29 cellular contexts compared by ENCODE assay signal in genomic region chr1:216682694-216683243, GRCh38. TPM values are rescaled to one million over a fixed set of nuclear protein-coding genes. Genes with fewer than 3 reads are reported as not detected.
A peak's percentile ranks its signal among the peaks of the same experiment; 100 is the strongest.
DNase-seq lines count a peak whose midpoint lies in the region; ATAC-seq and TF ChIP-seq lines count a peak whose summit lies in the region.
"Had no signal": no experiment of that assay in that cellular context is flagged by ENCODE, and none has a peak within 500 bp of the region (broad histone marks: within the 10 kb centered on the region; RNA-seq: fewer than 3 reads in every experiment).

No MANE protein-coding gene starts in this region.

- peak; percentile 19 for TF ChIP-seq CTCF in neural cell (IDR thresholded peaks at IDR 0.05; ENCODE audit: poor library complexity, severe bottlenecking)
- TF ChIP-seq CTCF in ascending aorta (IDR thresholded peaks at IDR 0.05): no peak

- H3K4me2 ChIP-seq in neural cell (ENCODE audit: low read length): no peak overlapping the region
- H3K4me2 ChIP-seq: A549 had no signal

- intact Hi-C loops in Right ventricle myocardium superior (cut with DNase I): no loop called here
- intact Hi-C loops in cardiac septum (cut with DNase I): no loop called here
- intact Hi-C loops in ascending aorta (cut with DNase I): no loop called here

- H3K36me3 ChIP-seq in neural cell (ENCODE audit: insufficient read depth, low read length) (no peaks in the 10 kb centered on the region), ascending aorta (no peaks in the 10 kb centered on the region)
- H3K36me3 ChIP-seq: adrenal gland, brain microvascular endothelial cell, gastrocnemius medialis, MG63, ovary, tibial nerve had no signal

- H3K4me1 ChIP-seq in ascending aorta: no peaks in the 10 kb centered on the region
- H3K4me1 ChIP-seq: A549, tibial nerve had no signal

- no peaks in the 10 kb centered on the region for H4K20me1 ChIP-seq in neural cell (ENCODE audit: insufficient read depth)

- H2AFZ ChIP-seq in neural cell (ENCODE audit: low read depth, low read length): no peak overlapping the region

- TF ChIP-seq RAD21 in neural cell (conservative IDR thresholded peaks at IDR 0.05): peak; percentile 38

- no peak overlapping the region for H3K27ac ChIP-seq in neural cell (ENCODE audit: low read length)
- no peak overlapping the region for H3K27ac ChIP-seq in ascending aorta
- H3K27ac ChIP-seq: A549, adrenal gland, brain microvascular endothelial cell, gastrocnemius medialis, ovary, tibial nerve, WERI-Rb-1 had no signal

- H3K9ac ChIP-seq in neural cell (ENCODE audit: low read length): no peak overlapping the region

- ATAC-seq in Right ventricle myocardium superior (ENCODE audit: poor library complexity): peak; percentile 15
- ATAC-seq: A549; activated CD8-positive, alpha-beta T cell treated with anti-CD3 and anti-CD28 coated beads, Interleukin-2, amount 10 ng/mL, durations not matched to agents 7 days and 5 days; activated T-helper 17 cell treated with anti-CD3 and anti-CD28 coated beads, Interleukin-2, amount 50 U/mL, for 72 hours; gastrocnemius medialis; stimulated activated effector memory CD8-positive, alpha-beta T cell treated with anti-CD3 and anti-CD28 coated beads, Interleukin-12 subunit alpha, Interleukin-12 subunit beta, amount 100 ng/mL, for 72 hours had no signal

- H3K9me2 ChIP-seq in neural cell (ENCODE audit: insufficient read depth, low read length): no peaks in the 10 kb centered on the region

- peak; percentile 99 for TF ChIP-seq EP300 in neural cell (conservative IDR thresholded peaks at IDR 0.05; ENCODE audit: poor library complexity, severe bottlenecking)

- H3K9me3 ChIP-seq in neural cell (ENCODE audit: low read length) (no peaks in the 10 kb centered on the region), ascending aorta (no peaks in the 10 kb centered on the region)
- H3K9me3 ChIP-seq: A549, adrenal gland, gastrocnemius medialis, MG63, ovary, tibial nerve had no signal

- H3K4me3 ChIP-seq in neural cell (ENCODE audit: low read length) (no peak overlapping the region), ascending aorta (no peak overlapping the region)
- H3K4me3 ChIP-seq: A549, adrenal gland, gastrocnemius medialis, MG63, ovary, tibial nerve had no signal

- DNase-seq in Right ventricle myocardium superior (no peak), cardiac septum (ENCODE audit: low spot score) (no peak), NCI-H2081 treated with DMSO at 0.1 percent for 48 hours (lab: John Stamatoyannopoulos, UW) (peak; percentile 58), NCI-H524 treated with DMSO at 0.1 percent for 48 hours (lab: John Stamatoyannopoulos, UW) (peak; percentile 34), NCI-H146 treated with DMSO at 0.1 percent for 48 hours (lab: John Stamatoyannopoulos, UW; ENCODE audit: unreplicated experiment) (no peak), T-helper 2 cell (no peak), ascending aorta (ENCODE audit: low spot score in 2 of 2) (no peak)
- DNase-seq: activated CD4-positive, alpha-beta T cell treated with anti-CD3 and anti-CD28 coated beads for 4 hours; activated CD8-positive, alpha-beta T cell treated with anti-CD3 and anti-CD28 coated beads, Interleukin-2, amount 10 ng/mL, durations not matched to agents 7 days and 5 days; activated naive CD4-positive, alpha-beta T cell treated with anti-CD3 and anti-CD28 coated beads, Interleukin-2, amount 10 ng/mL, durations not matched to agents 7 days and 5 days; adrenal gland; brain microvascular endothelial cell; gastrocnemius medialis; hypothalamus; immature natural killer cell; KG1; left cardiac atrium; MG63; NCI-H187 treated with DMSO at 0.1 percent for 48 hours; NCI-H510A; ovary; SW 1271; WERI-Rb-1 had no signal

- H3F3A ChIP-seq in neural cell (ENCODE audit: insufficient read depth, low read length, poor library complexity, severe bottlenecking): peaks cover 5% of the 10 kb centered on the region

- H3K79me2 ChIP-seq in neural cell (replicated peaks; ENCODE audit: insufficient read depth, low read length): no peaks in the 10 kb centered on the region

- H3K27me3 ChIP-seq in neural cell (ENCODE audit: insufficient read depth, low read depth, low read length) (peaks cover 91% of the 10 kb centered on the region), ascending aorta (no peaks in the 10 kb centered on the region)
- H3K27me3 ChIP-seq: adrenal gland, brain microvascular endothelial cell, gastrocnemius medialis, MG63, ovary, tibial nerve had no signal

TF ChIP-seq in neural cell, 6 proteins besides CTCF, POLR2A, EP300 and RAD21:
- no peak for TF ChIP-seq EZH2 (IDR thresholded peaks at IDR 0.05; ENCODE audit: borderline replicate concordance, insufficient read depth, low read length, poor library complexity, severe bottlenecking)
- peak; percentile 50 for TF ChIP-seq SMC3 (conservative IDR thresholded peaks at IDR 0.05; ENCODE audit: poor library complexity)
- peak; percentile 100 for TF ChIP-seq POLR2AphosphoS5 (IDR thresholded peaks at IDR 0.05)
- no peak for TF ChIP-seq TAF1 (IDR thresholded peaks at IDR 0.05; ENCODE audit: low read depth)
- TF ChIP-seq, protein P1, sequence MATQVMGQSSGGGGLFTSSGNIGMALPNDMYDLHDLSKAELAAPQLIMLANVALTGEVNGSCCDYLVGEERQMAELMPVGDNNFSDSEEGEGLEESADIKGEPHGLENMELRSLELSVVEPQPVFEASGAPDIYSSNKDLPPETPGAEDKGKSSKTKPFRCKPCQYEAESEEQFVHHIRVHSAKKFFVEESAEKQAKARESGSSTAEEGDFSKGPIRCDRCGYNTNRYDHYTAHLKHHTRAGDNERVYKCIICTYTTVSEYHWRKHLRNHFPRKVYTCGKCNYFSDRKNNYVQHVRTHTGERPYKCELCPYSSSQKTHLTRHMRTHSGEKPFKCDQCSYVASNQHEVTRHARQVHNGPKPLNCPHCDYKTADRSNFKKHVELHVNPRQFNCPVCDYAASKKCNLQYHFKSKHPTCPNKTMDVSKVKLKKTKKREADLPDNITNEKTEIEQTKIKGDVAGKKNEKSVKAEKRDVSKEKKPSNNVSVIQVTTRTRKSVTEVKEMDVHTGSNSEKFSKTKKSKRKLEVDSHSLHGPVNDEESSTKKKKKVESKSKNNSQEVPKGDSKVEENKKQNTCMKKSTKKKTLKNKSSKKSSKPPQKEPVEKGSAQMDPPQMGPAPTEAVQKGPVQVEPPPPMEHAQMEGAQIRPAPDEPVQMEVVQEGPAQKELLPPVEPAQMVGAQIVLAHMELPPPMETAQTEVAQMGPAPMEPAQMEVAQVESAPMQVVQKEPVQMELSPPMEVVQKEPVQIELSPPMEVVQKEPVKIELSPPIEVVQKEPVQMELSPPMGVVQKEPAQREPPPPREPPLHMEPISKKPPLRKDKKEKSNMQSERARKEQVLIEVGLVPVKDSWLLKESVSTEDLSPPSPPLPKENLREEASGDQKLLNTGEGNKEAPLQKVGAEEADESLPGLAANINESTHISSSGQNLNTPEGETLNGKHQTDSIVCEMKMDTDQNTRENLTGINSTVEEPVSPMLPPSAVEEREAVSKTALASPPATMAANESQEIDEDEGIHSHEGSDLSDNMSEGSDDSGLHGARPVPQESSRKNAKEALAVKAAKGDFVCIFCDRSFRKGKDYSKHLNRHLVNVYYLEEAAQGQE (IDR thresholded peaks at IDR 0.05; ENCODE audit: borderline replicate concordance): peak; percentile 89
- peak; percentile 61 for TF ChIP-seq MXI1 (conservative IDR thresholded peaks at IDR 0.05; ENCODE audit: poor library complexity, severe bottlenecking)
TF ChIP-seq in neural cell: peak in this region for 4.

RNA-seq across cellular contexts. Expression of gene ESRRG, which starts 40.5 kb away (rescaled TPM):
- total RNA-seq in Right ventricle myocardium superior (45.5 TPM), cardiac septum (32.3 TPM), ascending aorta (not detected)
- 3.7 and 4.9 TPM in 2 replicates for polyA plus RNA-seq in neural cell
- polyA minus RNA-seq in neural cell: 16.1 and 30.1 TPM in 2 replicates
- total RNA-seq: activated CD8-positive, alpha-beta T cell treated with anti-CD3 and anti-CD28 coated beads, Interleukin-2, amount 10 ng/mL, durations not matched to agents 7 days and 5 days; activated T-helper 17 cell treated with anti-CD3 and anti-CD28 coated beads, Interleukin-2, amount 50 U/mL, for 72 hours; chondrocyte had no signal
- polyA plus RNA-seq: immature natural killer cell had no signal

Comparison
In these comparisons a context has a peak if more than half of its experiments do, and no peak if none do; other contexts are left out.
1. DNase-seq: peak in NCI-H2081 treated with DMSO at 0.1 percent for 48 hours (single experiment) and NCI-H524 treated with DMSO at 0.1 percent for 48 hours (single experiment); none in Right ventricle myocardium superior (single experiment), cardiac septum (single experiment), NCI-H146 treated with DMSO at 0.1 percent for 48 hours (single experiment), T-helper 2 cell (0 of 5) and ascending aorta (0 of 2).
2. RNA of gene ESRRG, which starts 40.5 kb away (total RNA-seq): 45.5 TPM in Right ventricle myocardium superior (single experiment) and 32.3 TPM in cardiac septum (single experiment); not detected in ascending aorta (single experiment); every median in the first group is over 10 times any median in the second.